ENCODE assay signal across 25 cellular contexts in genomic region chr16:46833465-46833810, GRCh38. TPM values are rescaled to one million over a fixed set of nuclear protein-coding genes. Genes with fewer than 3 reads are reported as not detected.
DNase-seq lines count a peak whose midpoint lies in the region; ATAC-seq, FAIRE-seq and TF ChIP-seq lines count a peak whose summit lies in the region.
"Had no signal": no experiment of that assay in that cellular context is flagged by ENCODE, and none has a peak within 500 bp of the region (broad histone marks: within the 10 kb centered on the region; RNA-seq: fewer than 3 reads in every experiment).

No MANE protein-coding gene starts in this region.

- DNase-seq in HepG2 (ENCODE audit: low spot score) (no peak), right lobe of liver (no peak), fibroblast of peridontal ligament (ENCODE audit: extremely low read depth) (peak; percentile 62), type B pancreatic cell (ENCODE audit: extremely low spot score, unreplicated experiment) (no peak), EL (no peak)
- DNase-seq in activated CD8-positive, alpha-beta memory T cell treated with anti-CD3 and anti-CD28 coated beads, Interleukin-2, amount 10 ng/mL, durations not matched to agents 7 days and 5 days, result no peak
- DNase-seq: 8988T; DMS79 treated with DMSO at 0.1 percent for 48 hours; Karpas-422; NCI-H1105 treated with DMSO at 0.1 percent for 48 hours; NCI-H2029 treated with DMSO at 0.1 percent for 48 hours; NCI-H2171; NCI-H345; NCI-H524; NCI-H774; NK-92 treated with Interleukin-12 subunit alpha and Interleukin-12 subunit beta, amount 100 ng/mL, for 24 hours; Peyer's patch; SJCRH30 had no signal

- peak overlapping the region; percentile 13 for H3K4me3 Mint-ChIP-seq in type B pancreatic cell
- H3K4me3 Mint-ChIP-seq in activated CD8-positive, alpha-beta memory T cell treated with anti-CD3 and anti-CD28 coated beads, Interleukin-2, amount 10 ng/mL, durations not matched to agents 7 days and 5 days, result no peak overlapping the region
- H3K4me3 Mint-ChIP-seq: CD14-positive monocyte had no signal

- peaks cover 44% of the 10 kb centered on the region for H3K4me1 ChIP-seq in HepG2 (ENCODE audit: insufficient read depth, low read length)
- H3K4me1 ChIP-seq in right lobe of liver, result peaks cover 0 to 26% (median 3%) of the 10 kb centered on the region in 4 donors
- H3K4me1 ChIP-seq in OCI-LY1 (ENCODE audit: insufficient read depth, low read length, severe bottlenecking), result peaks cover 59% of the 10 kb centered on the region
- H3K4me1 ChIP-seq: SJCRH30 had no signal

- H3K9ac ChIP-seq in HepG2 (ENCODE audit: insufficient read depth, low read depth, low read length), result no peak overlapping the region
- H3K9ac ChIP-seq in OCI-LY1 (ENCODE audit: low read length), result no peak overlapping the region

- peaks cover 23% of the 10 kb centered on the region for H3K79me2 ChIP-seq in HepG2 (ENCODE audit: insufficient read depth, low read length)
- peaks cover 23% of the 10 kb centered on the region for H3K79me2 ChIP-seq in OCI-LY1 (ENCODE audit: insufficient read depth, low read length)

- TF ChIP-seq CTCF in HepG2 (CRISPR knock-in tag; IDR thresholded peaks at IDR 0.05) (no peak), right lobe of liver (IDR thresholded peaks at IDR 0.05) (no peak), OCI-LY1 (IDR thresholded peaks at IDR 0.05; ENCODE audit: low read length) (no peak), type B pancreatic cell (conservative IDR thresholded peaks at IDR 0.05) (no peak)

- no peaks in the 10 kb centered on the region for H3K9me3 Mint-ChIP-seq in type B pancreatic cell
- no peaks in the 10 kb centered on the region for H3K9me3 Mint-ChIP-seq in activated CD8-positive, alpha-beta memory T cell treated with anti-CD3 and anti-CD28 coated beads, Interleukin-2, amount 10 ng/mL, durations not matched to agents 7 days and 5 days (ENCODE audit: low read depth)

- WGBS in HepG2 (ENCODE audit: low lambda C conversion rate), result 14% methylated on average over 2 of the region's 2 CpGs
- 83% methylated on average over 2 of the region's 2 CpGs for WGBS in right lobe of liver (ENCODE audit: insufficient coverage, low coverage, low lambda C conversion rate, missing lambda C conversion rate)

- H3K36me3 ChIP-seq in HepG2 (replicated peaks in 1 of 2; ENCODE audit: control insufficient read depth in 1 of 2, insufficient read depth in 2 of 2, low read length in 2 of 2), result no peaks in the 10 kb centered on the region
- no peaks in the 10 kb centered on the region for H3K36me3 ChIP-seq in right lobe of liver
- peaks cover 12% of the 10 kb centered on the region; the same call in 1 of the 2 replicates for H3K36me3 ChIP-seq in OCI-LY1 (ENCODE audit: insufficient read depth, low read length)
- H3K36me3 ChIP-seq: Peyer's patch, SJCRH30 had no signal

- H3K4me2 ChIP-seq in HepG2 (ENCODE audit: low read depth, low read length) (peak overlapping the region; percentile 75; the same call in 1 of the 2 replicates), OCI-LY1 (ENCODE audit: low read length) (no peak overlapping the region)

- H3K4me3 ChIP-seq in HepG2 (replicated peaks in 1 of 3; ENCODE audit: insufficient read depth in 1 of 3, low read depth in 2 of 3, low read length in 3 of 3) (no peak overlapping the region), right lobe of liver (no peak overlapping the region), OCI-LY1 (ENCODE audit: low read depth, low read length, poor library complexity, severe bottlenecking) (no peak overlapping the region)
- H3K4me3 ChIP-seq: Peyer's patch, SJCRH30 had no signal

- H3K27me3 ChIP-seq in HepG2 (ENCODE audit: control insufficient read depth in 1 of 2, insufficient read depth in 2 of 2, low read length in 2 of 2) (no peaks in the 10 kb centered on the region), right lobe of liver (no peaks in the 10 kb centered on the region), OCI-LY1 (ENCODE audit: insufficient read depth, low read length) (no peaks in the 10 kb centered on the region)
- H3K27me3 ChIP-seq: Peyer's patch, SJCRH30 had no signal

- no peaks in the 10 kb centered on the region for H3K9me2 ChIP-seq in OCI-LY1 (ENCODE audit: low read depth, low read length)

- H3K27ac Mint-ChIP-seq in type B pancreatic cell, result no peak overlapping the region
- H3K27ac Mint-ChIP-seq in activated CD8-positive, alpha-beta memory T cell treated with anti-CD3 and anti-CD28 coated beads, Interleukin-2, amount 10 ng/mL, durations not matched to agents 7 days and 5 days, result no peak overlapping the region
- H3K27ac Mint-ChIP-seq: CD14-positive monocyte had no signal

- H2AFZ ChIP-seq in HepG2 (ENCODE audit: low read length) (no peak overlapping the region), OCI-LY1 (ENCODE audit: low read length) (no peak overlapping the region)

- TF ChIP-seq EP300 in HepG2 (IDR thresholded peaks at IDR 0.05; ENCODE audit: low read depth in 2 of 2, low read length in 2 of 2), result no peak
- no peak for TF ChIP-seq EP300 in HepG2 (CRISPR knock-in tag; IDR thresholded peaks at IDR 0.05; ENCODE audit: borderline replicate concordance)

- peaks cover 4% of the 10 kb centered on the region for H3K27me3 Mint-ChIP-seq in type B pancreatic cell
- H3K27me3 Mint-ChIP-seq in activated CD8-positive, alpha-beta memory T cell treated with anti-CD3 and anti-CD28 coated beads, Interleukin-2, amount 10 ng/mL, durations not matched to agents 7 days and 5 days, result peaks cover 9% of the 10 kb centered on the region

- ATAC-seq in HepG2 (no peak), right lobe of liver (no peak), GM18519 (IDR thresholded peaks at IDR 0.05; ENCODE audit: low FRiP score, unreplicated experiment) (no peak)
- no peak for ATAC-seq in activated CD8-positive, alpha-beta memory T cell treated with anti-CD3 and anti-CD28 coated beads, Interleukin-2, amount 10 ng/mL, durations not matched to agents 7 days and 5 days

- intact Hi-C loops in HepG2 (cut with micrococcal nuclease; ENCODE audit: unreplicated experiment) (loop anchor here (5.0 kb wide), 1 partner anchor 139 kb away; the partner anchor contains the start of gene DNAJA2), right lobe of liver (cut with DNase I) (no loop called here)

- H4K20me1 ChIP-seq in HepG2 (ENCODE audit: insufficient read depth, low read length) (0 out of 2 replicates have a peak, but pooled peaks cover 5% of the 10 kb centered on the region), OCI-LY1 (ENCODE audit: insufficient read depth, low read length) (no peaks in the 10 kb centered on the region; the same call in 1 of the 2 replicates)

- H3K9me3 ChIP-seq in HepG2 (ENCODE audit: low read length), result no peaks in the 10 kb centered on the region
- no peaks in the 10 kb centered on the region for H3K9me3 ChIP-seq in right lobe of liver
- no peaks in the 10 kb centered on the region for H3K9me3 ChIP-seq in OCI-LY1 (ENCODE audit: low read length)
- H3K9me3 ChIP-seq: Peyer's patch, SJCRH30 had no signal

- TF ChIP-seq POLR2A in HepG2 (IDR thresholded peaks at IDR 0.05; ENCODE audit: insufficient read depth in 1 of 2, low read depth in 2 of 2, low read length in 2 of 2), result no peak
- no peak for TF ChIP-seq POLR2A in right lobe of liver (IDR thresholded peaks at IDR 0.05)

- POLR2A ChIA-PET in HepG2 (lab: Yijun Ruan, JAX), result interaction anchor here (0.7 to 1.9 kb wide), 2 partner anchors 50 to 1333 kb away, joined by 3 to 9 read pairs; partner anchors contain the start of gene GPT2

- BruUV-seq in HepG2 (replicated peaks; lab: Mats Ljungman, UMichigan), result no TSS peak

- CTCF ChIA-PET in HepG2 (lab: Yijun Ruan, JAX; ENCODE audit: low intra/inter-chr PET ratio, low total read pairs), result no interaction called here
- CTCF ChIA-PET in activated CD8-positive, alpha-beta memory T cell treated with anti-CD3 and anti-CD28 coated beads, Interleukin-2, amount 10 ng/mL, durations not matched to agents 7 days and 5 days (lab: Charles Lee), result interaction anchor here (1.1 kb wide), 1 partner anchor 44 kb away, joined by 3 read pairs; no protein-coding TSS in a partner anchor

- no peaks in the 10 kb centered on the region for H3K36me3 Mint-ChIP-seq in type B pancreatic cell
- peaks cover 7% of the 10 kb centered on the region for H3K36me3 Mint-ChIP-seq in activated CD8-positive, alpha-beta memory T cell treated with anti-CD3 and anti-CD28 coated beads, Interleukin-2, amount 10 ng/mL, durations not matched to agents 7 days and 5 days
- H3K36me3 Mint-ChIP-seq: CD14-positive monocyte had no signal

- peaks cover 13% of the 10 kb centered on the region for H3K4me1 Mint-ChIP-seq in type B pancreatic cell (ENCODE audit: unreplicated experiment)
- H3K4me1 Mint-ChIP-seq in activated CD8-positive, alpha-beta memory T cell treated with anti-CD3 and anti-CD28 coated beads, Interleukin-2, amount 10 ng/mL, durations not matched to agents 7 days and 5 days, result peaks cover 20% of the 10 kb centered on the region

- no peak for FAIRE-seq in HepG2 (lab: Jason Lieb, UNC)
- FAIRE-seq: G401.6, GM12892, GM19239, HTR-8/SVneo had no signal

- no peaks in the 10 kb centered on the region for H3F3A ChIP-seq in OCI-LY1 (ENCODE audit: insufficient read depth, low read length)

- H3K27ac ChIP-seq in HepG2 (ENCODE audit: extremely low read length, insufficient read depth, low read length) (no peak overlapping the region), right lobe of liver (no peak overlapping the region), OCI-LY1 (ENCODE audit: low read depth, low read length, poor library complexity, severe bottlenecking) (peak overlapping the region; percentile 82)
- H3K27ac ChIP-seq: SJCRH30 had no signal

- no peak for TF ChIP-seq RAD21 in HepG2 (CRISPR knock-in tag; IDR thresholded peaks at IDR 0.05)

- in situ Hi-C loops in HepG2 (cut with HindIII; ENCODE audit: extremely low pct_ligation_motif_present, low pct_unique_long_range_greater_than_20kb), result no loop called here

RNA-seq across cellular contexts. Expression of gene C16orf87, which starts 2.5 kb away (rescaled TPM):
- 19.5 and 27.6 TPM in 2 replicates for total RNA-seq in HepG2 (2016; rRNA removed; fragmentation: Illumina TruSeq; extraction: Trizol)
- total RNA-seq in HepG2 (2016; cell fraction: cytosol; rRNA removed; fragmentation: Illumina TruSeq; extraction: Trizol; ENCODE audit: low read depth), result 12.4 and 15.0 TPM in 2 replicates
- total RNA-seq in HepG2 (2016; cell fraction: insoluble cytoplasmic fraction; rRNA removed; fragmentation: Illumina TruSeq; extraction: Trizol), result 20.6 and 26.6 TPM in 2 replicates
- total RNA-seq in HepG2 (2016; cell fraction: membrane; rRNA removed; fragmentation: Illumina TruSeq; extraction: Trizol), result 21.9 and 26.0 TPM in 2 replicates
- total RNA-seq in HepG2 (2016; cell fraction: nucleus; rRNA removed; fragmentation: Illumina TruSeq; extraction: Trizol), result 10.7 and 12.4 TPM in 2 replicates
- polyA plus RNA-seq in HepG2 (2011; rRNA removed), result 5.7 and 8.6 TPM in 2 replicates
- polyA plus RNA-seq in HepG2 (2011; cell fraction: cytosol; rRNA removed), result 4.2 and 5.6 TPM in 2 replicates
- 2.1 and 3.9 TPM in 2 replicates for polyA plus RNA-seq in HepG2 (2011; cell fraction: nucleus; rRNA removed)
- 12.9 and 18.1 TPM in 2 replicates for polyA plus RNA-seq in HepG2 (2012)
- 8.5 and 11.4 TPM in 2 replicates for polyA plus RNA-seq in HepG2 (2016; cell fraction: cytosol; fragmentation: Illumina TruSeq; extraction: Trizol; ENCODE audit: low read depth)
- 31.9 and 33.4 TPM in 2 replicates for polyA plus RNA-seq in HepG2 (2016; cell fraction: insoluble cytoplasmic fraction; fragmentation: Illumina TruSeq; extraction: Trizol; ENCODE audit: low read depth)
- 14.6 and 16.7 TPM in 2 replicates for polyA plus RNA-seq in HepG2 (2016; cell fraction: membrane; fragmentation: Illumina TruSeq; extraction: Trizol; ENCODE audit: low read depth)
- polyA plus RNA-seq in HepG2 (2016; cell fraction: nucleus; fragmentation: Illumina TruSeq; extraction: Trizol; ENCODE audit: insufficient read depth, low read depth), result 17.0 and 18.6 TPM in 2 replicates
- 3.1 and 4.3 TPM in 2 replicates for polyA minus RNA-seq in HepG2 (2011; rRNA and poly(A)+ RNA removed; ENCODE audit: low replicate concordance)
- polyA minus RNA-seq in HepG2 (2011; cell fraction: cytosol; rRNA and poly(A)+ RNA removed), result 5.7 and 6.3 TPM in 2 replicates
- 10.3 and 11.4 TPM in 2 replicates for polyA minus RNA-seq in HepG2 (2011; cell fraction: nucleus; rRNA and poly(A)+ RNA removed)
- total RNA-seq in right lobe of liver, result 1 to 10 TPM; 5.5 to 9.8 (median 7.4) TPM
- total RNA-seq in type B pancreatic cell (ENCODE audit: low replicate concordance), result 11.5 and 14.3 TPM in 2 replicates
- total RNA-seq in activated CD8-positive, alpha-beta memory T cell treated with anti-CD3 and anti-CD28 coated beads, Interleukin-2, amount 10 ng/mL, durations not matched to agents 7 days and 5 days, result 10 to 100 TPM; 13.3 to 19.1 TPM

RNA-seq across cellular contexts. Expression of gene GPT2, which starts 50.7 kb away (rescaled TPM):
- total RNA-seq in HepG2 (2016; rRNA removed; fragmentation: Illumina TruSeq; extraction: Trizol) (130 and 138 TPM in 2 replicates), right lobe of liver (100 to 1,000 TPM in 2 of 6 experiments, 10 to 100 TPM in 4; 30.8 to 163 (median 92.0) TPM), type B pancreatic cell (ENCODE audit: low replicate concordance) (28.6 and 47.8 TPM in 2 replicates)
- total RNA-seq in HepG2 (2016; cell fraction: cytosol; rRNA removed; fragmentation: Illumina TruSeq; extraction: Trizol; ENCODE audit: low read depth), result 22.1 and 23.2 TPM in 2 replicates
- total RNA-seq in HepG2 (2016; cell fraction: insoluble cytoplasmic fraction; rRNA removed; fragmentation: Illumina TruSeq; extraction: Trizol), result 114 and 146 TPM in 2 replicates
- total RNA-seq in HepG2 (2016; cell fraction: membrane; rRNA removed; fragmentation: Illumina TruSeq; extraction: Trizol), result 63.0 and 65.0 TPM in 2 replicates
- 59.4 and 71.5 TPM in 2 replicates for total RNA-seq in HepG2 (2016; cell fraction: nucleus; rRNA removed; fragmentation: Illumina TruSeq; extraction: Trizol)
- 267 and 269 TPM in 2 replicates for polyA plus RNA-seq in HepG2 (2011; rRNA removed)
- 182 and 277 TPM in 2 replicates for polyA plus RNA-seq in HepG2 (2011; cell fraction: cytosol; rRNA removed)
- polyA plus RNA-seq in HepG2 (2011; cell fraction: nucleus; rRNA removed), result 334 and 385 TPM in 2 replicates
- 220 and 249 TPM in 2 replicates for polyA plus RNA-seq in HepG2 (2012)
- polyA plus RNA-seq in HepG2 (2016; cell fraction: cytosol; fragmentation: Illumina TruSeq; extraction: Trizol; ENCODE audit: low read depth), result 21.5 and 27.7 TPM in 2 replicates
- 122 and 156 TPM in 2 replicates for polyA plus RNA-seq in HepG2 (2016; cell fraction: insoluble cytoplasmic fraction; fragmentation: Illumina TruSeq; extraction: Trizol; ENCODE audit: low read depth)
- polyA plus RNA-seq in HepG2 (2016; cell fraction: membrane; fragmentation: Illumina TruSeq; extraction: Trizol; ENCODE audit: low read depth), result 42.5 and 45.9 TPM in 2 replicates
- polyA plus RNA-seq in HepG2 (2016; cell fraction: nucleus; fragmentation: Illumina TruSeq; extraction: Trizol; ENCODE audit: insufficient read depth, low read depth), result 148 and 163 TPM in 2 replicates
- 33.0 and 786 TPM in 2 replicates for polyA minus RNA-seq in HepG2 (2011; rRNA and poly(A)+ RNA removed; ENCODE audit: low replicate concordance)
- 198 TPM in 2 replicates for polyA minus RNA-seq in HepG2 (2011; cell fraction: cytosol; rRNA and poly(A)+ RNA removed)
- 79.2 and 86.4 TPM in 2 replicates for polyA minus RNA-seq in HepG2 (2011; cell fraction: nucleus; rRNA and poly(A)+ RNA removed)
- total RNA-seq in activated CD8-positive, alpha-beta memory T cell treated with anti-CD3 and anti-CD28 coated beads, Interleukin-2, amount 10 ng/mL, durations not matched to agents 7 days and 5 days, result 10 to 100 TPM in 1 of 2 experiments, 1 to 10 TPM in 1; 9.6 to 21.4 TPM
